Comparison of ENCODE assay signal across 8 cellular contexts in genomic region chr6:7106752-7107577, GRCh38. TPM values are rescaled to one million over a fixed set of nuclear protein-coding genes. Genes with fewer than 3 reads are reported as not detected.
A peak's percentile ranks its signal among the peaks of the same experiment; 100 is the strongest.
DNase-seq lines count a peak whose midpoint lies in the region; ATAC-seq and TF ChIP-seq lines count a peak whose summit lies in the region.

No MANE protein-coding gene starts in this region.

- POLR2A ChIA-PET in MCF 10A (lab: Yijun Ruan, JAX) = interaction anchor here (0.6 to 9.2 kb wide), 19 partner anchors 10 to 412 kb away, joined by 3 to 105 read pairs (median 6); no protein-coding TSS in a partner anchor

- no peaks in the 10 kb centered on the region for H3K36me3 ChIP-seq in left lung

- TF ChIP-seq CTCF in AG09319 (IDR thresholded peaks at IDR 0.05; ENCODE audit: low read depth, low read length) (peak; percentile 27), MCF 10A (IDR thresholded peaks at IDR 0.05; ENCODE audit: unreplicated experiment) (no peak), left lung (IDR thresholded peaks at IDR 0.05) (no peak)

- no peaks in the 10 kb centered on the region for H3K9me3 ChIP-seq in left lung

- no peaks in the 10 kb centered on the region for H3K27me3 Mint-ChIP-seq in MCF 10A (ENCODE audit: insufficient read depth, unreplicated experiment)

- CTCF ChIA-PET in MCF 10A (lab: Yijun Ruan, JAX) = interaction anchor here (0.6 to 0.7 kb wide), 2 partner anchors 17 to 46 kb away, joined by 3 read pairs; no protein-coding TSS in a partner anchor

- peak overlapping the region; percentile 61 for H3K27ac Mint-ChIP-seq in MCF 10A (ENCODE audit: low read depth, unreplicated experiment)

- H3K36me3 Mint-ChIP-seq in MCF 10A (ENCODE audit: insufficient read depth, unreplicated experiment) = no peaks in the 10 kb centered on the region

- peak overlapping the region; percentile 94 to 97 for H3K27ac ChIP-seq in left lung

- ATAC-seq in GM19043 (IDR thresholded peaks at IDR 0.05; ENCODE audit: low read depth, unreplicated experiment) (peak; percentile 23), HG03378 (IDR thresholded peaks at IDR 0.05; ENCODE audit: unreplicated experiment) (peak; percentile 39), left lung (peak; percentile 7)

- no peak for DNase-seq in AG09319 (ENCODE audit: extremely low read depth, low read depth)
- peak; percentile 73 for DNase-seq in UCSD-AML1 (lab: John Stamatoyannopoulos, UW; ENCODE audit: unreplicated experiment)
- no peak for DNase-seq in MCF 10A (ENCODE audit: unreplicated experiment)
- peak; percentile 44 to 85 for DNase-seq in left lung
- DNase-seq in stimulated activated CD4-positive, alpha-beta T cell treated with anti-CD3 and anti-CD28 coated beads, TNF-alpha, amount 100 ng/mL, for 4 hours (ENCODE audit: low read depth in 3 of 3) = peak; percentile 41 to 52 (median 47)
- no peak for DNase-seq in NCI-H1092 (lab: John Stamatoyannopoulos, UW)

- H3K4me3 Mint-ChIP-seq in MCF 10A (ENCODE audit: unreplicated experiment) = peak overlapping the region; percentile 92

- peak overlapping the region; percentile 88 to 98 for H3K4me3 ChIP-seq in left lung

- no peaks in the 10 kb centered on the region for H3K9me3 Mint-ChIP-seq in MCF 10A (ENCODE audit: unreplicated experiment)

- H3K4me1 ChIP-seq in left lung = peaks cover 16 to 34% of the 10 kb centered on the region in 2 donors

- no TSS peak for BruUV-seq in MCF 10A (replicated peaks; lab: Mats Ljungman, UMichigan)

- intact Hi-C loops in MCF 10A (cut with micrococcal nuclease) (loop anchor here (5.0 kb wide), 2 partner anchors 305 to 430 kb away; no protein-coding TSS in a partner anchor), left lung (cut with DNase I) (no loop called here)

- H3K4me1 Mint-ChIP-seq in MCF 10A (ENCODE audit: insufficient read depth, unreplicated experiment) = no peaks in the 10 kb centered on the region

- no peaks in the 10 kb centered on the region for H3K27me3 ChIP-seq in left lung

RNA-seq across cellular contexts. Expression of gene RREB1, which starts 0.8 kb away (rescaled TPM):
- total RNA-seq in MCF 10A (2022) (51.8 and 53.5 TPM in 2 replicates), left lung (10 to 100 TPM; 49.3 to 54.0 TPM)

Comparison
In these comparisons a context has a peak if more than half of its experiments do, and no peak if none do; other contexts are left out.
1. DNase-seq: peak in UCSD-AML1 (single experiment), left lung (2 of 2) and stimulated activated CD4-positive, alpha-beta T cell treated with anti-CD3 and anti-CD28 coated beads, TNF-alpha, amount 100 ng/mL, for 4 hours (3 of 3); none in AG09319 (single experiment), MCF 10A (single experiment) and NCI-H1092 (single experiment).
2. Peak in every context shown above with its lines, with median percentiles within 50 percentile points of each other: ATAC-seq.